10 cellular contexts compared by ENCODE assay signal in the genomic region with DNA sequence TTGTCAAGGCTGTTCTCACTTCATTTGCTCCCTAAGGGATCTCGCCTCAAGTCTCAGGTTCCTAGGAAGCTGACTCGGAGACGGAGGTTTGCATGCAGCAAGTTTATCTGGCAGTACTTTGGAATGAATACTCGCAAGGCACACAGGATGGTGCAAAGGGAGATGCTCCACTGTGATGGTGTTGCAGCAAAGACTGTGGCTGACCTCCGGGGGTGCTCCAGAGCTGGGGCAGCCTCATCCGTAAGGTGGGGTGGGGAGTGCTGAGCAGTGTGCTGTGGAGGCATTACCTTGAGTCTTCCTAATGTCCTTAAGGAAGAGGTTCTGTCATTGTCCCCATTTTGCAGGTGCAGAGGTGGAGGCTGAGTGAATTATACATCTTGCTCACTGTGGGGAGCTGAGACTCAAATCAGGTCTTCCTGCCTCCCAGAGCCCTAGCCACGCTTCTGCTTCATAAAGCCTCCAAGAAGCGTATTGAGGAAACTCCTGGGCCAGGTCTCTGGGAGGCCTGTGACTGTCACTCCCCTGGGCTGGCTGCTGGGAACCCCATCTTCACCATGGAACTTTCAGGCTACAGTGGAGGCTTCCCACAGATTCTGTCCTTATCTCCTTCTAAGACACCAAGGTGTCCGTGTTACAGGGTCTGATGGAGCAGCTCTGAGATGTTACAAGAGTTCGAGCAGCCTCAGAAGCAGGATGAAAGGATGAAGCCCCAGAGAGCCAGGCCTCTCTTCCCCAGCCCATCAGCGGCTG. TPM values are rescaled to one million over a fixed set of nuclear protein-coding genes. Genes with fewer than 3 reads are reported as not detected.
DNase-seq lines count a peak whose midpoint lies in the region; ATAC-seq and TF ChIP-seq lines count a peak whose summit lies in the region.
"Had no signal": no experiment of that assay in that cellular context is flagged by ENCODE, and none has a peak within 500 bp of the region (broad histone marks: within the 10 kb centered on the region; RNA-seq: fewer than 3 reads in every experiment).

No MANE protein-coding gene starts in this region.

- no peak overlapping the region for H2BK5ac ChIP-seq in mesendoderm (ENCODE audit: low read length)

- H3K23ac ChIP-seq in mesendoderm (ENCODE audit: low read length): no peak overlapping the region

- H2BK15ac ChIP-seq in mesendoderm (replicated peaks; ENCODE audit: low read depth): no peak overlapping the region

- no peak overlapping the region for H3K4me3 ChIP-seq in BJ (ENCODE audit: low read depth, low read length)
- H3K4me3 ChIP-seq in astrocyte of the spinal cord (ENCODE audit: low read depth, low read length): no peak overlapping the region
- H3K4me3 ChIP-seq in mesendoderm (ENCODE audit: low read length): no peak overlapping the region
- H3K4me3 ChIP-seq in gastroesophageal sphincter: no peak overlapping the region
- no peak overlapping the region for H3K4me3 ChIP-seq in upper lobe of left lung

- H2AK5ac ChIP-seq in mesendoderm (ENCODE audit: low read length): no peak overlapping the region

- peaks cover 8% of the 10 kb centered on the region for H3K27me3 ChIP-seq in BJ (ENCODE audit: control insufficient read depth, insufficient read depth, low read length)
- no peaks in the 10 kb centered on the region for H3K27me3 ChIP-seq in mesendoderm (ENCODE audit: insufficient read depth, low read length, poor library complexity)
- peaks cover 6% of the 10 kb centered on the region for H3K27me3 ChIP-seq in gastroesophageal sphincter
- no peaks in the 10 kb centered on the region for H3K27me3 ChIP-seq in upper lobe of left lung

- ATAC-seq in gastroesophageal sphincter: no peak
- ATAC-seq in upper lobe of left lung (ENCODE audit: low FRiP score in 2 of 2): no peak

- in situ Hi-C loops in astrocyte of the spinal cord (cut with HindIII; ENCODE audit: low sequenced_read_pairs): no loop called here

- H3K9me3 ChIP-seq in gastroesophageal sphincter (no peaks in the 10 kb centered on the region), upper lobe of left lung (no peaks in the 10 kb centered on the region)

- DNase-seq in BJ (ENCODE audit: low read depth): no peak
- DNase-seq in astrocyte of the spinal cord (ENCODE audit: low read depth, low spot score): no peak
- DNase-seq in mesendoderm: peak; percentile 40
- no peak for DNase-seq in upper lobe of left lung
- DNase-seq in NCI-H1694 (lab: John Stamatoyannopoulos, UW): no peak
- DNase-seq: cerebellar nuclear complex; stimulated activated CD4-positive, alpha-beta T cell treated with anti-CD3 and anti-CD28 coated beads, Interleukin-12 subunit alpha, Interleukin-12 subunit beta, amount 100 ng/mL, for 4 hours; T-helper 1 cell had no signal

- TF ChIP-seq EP300 in gastroesophageal sphincter (IDR thresholded peaks at IDR 0.05) (no peak), upper lobe of left lung (IDR thresholded peaks at IDR 0.05) (no peak)

- TF ChIP-seq CTCF in BJ (IDR thresholded peaks at IDR 0.05; ENCODE audit: insufficient read depth, low read depth, low read length): peak; percentile 16; the same call in 1 of the 2 replicates
- TF ChIP-seq CTCF in GM12874 (IDR thresholded peaks at IDR 0.05; ENCODE audit: insufficient read depth, low read depth, low read length): peak; percentile 7; the same call in 1 of the 2 replicates
- peak; percentile 31 for TF ChIP-seq CTCF in astrocyte of the spinal cord (IDR thresholded peaks at IDR 0.05; ENCODE audit: low read depth, low read length)
- TF ChIP-seq CTCF in gastroesophageal sphincter (IDR thresholded peaks at IDR 0.05): no peak
- no peak for TF ChIP-seq CTCF in upper lobe of left lung (IDR thresholded peaks at IDR 0.05)

- CTCF ChIA-PET in BJ (lab: Yijun Ruan, JAX): interaction anchor here (1.3 to 2.9 kb wide), 3 partner anchors 10 to 48 kb away, joined by 3 to 20 read pairs (median 13); no protein-coding TSS in a partner anchor

- H3K18ac ChIP-seq in mesendoderm (ENCODE audit: low read length): no peak overlapping the region

- TF ChIP-seq POLR2A in gastroesophageal sphincter (IDR thresholded peaks at IDR 0.05): no peak
- TF ChIP-seq POLR2A in upper lobe of left lung (IDR thresholded peaks at IDR 0.05): no peak

- H3K27ac ChIP-seq in mesendoderm (ENCODE audit: low read depth, low read length) (no peak overlapping the region), gastroesophageal sphincter (no peak overlapping the region), upper lobe of left lung (no peak overlapping the region)

- H3K4me2 ChIP-seq in mesendoderm (ENCODE audit: low read length): no peak overlapping the region

- H3K56ac ChIP-seq in mesendoderm (ENCODE audit: low read length): no peak overlapping the region

- no peak overlapping the region for H2BK120ac ChIP-seq in mesendoderm (ENCODE audit: low read depth, low read length)

- POLR2A ChIA-PET in BJ (lab: Charles Lee): no interaction called here

- H3K9ac ChIP-seq in mesendoderm (ENCODE audit: low read length): no peak overlapping the region

- no CpG with 5 or more reads among the region's 11 CpGs for WGBS in mesendoderm (ENCODE audit: extremely low coverage, insufficient coverage, low lambda C conversion rate)
- 86 to 100% methylated on average over 1 to 7 of the region's 11 CpGs for WGBS in gastroesophageal sphincter (ENCODE audit: low coverage in 1 of 2), 2 donors
- 84 to 87% methylated on average over 8 to 11 of the region's 11 CpGs for WGBS in upper lobe of left lung, 2 donors

- no peak overlapping the region for H4K5ac ChIP-seq in mesendoderm (ENCODE audit: low read length)

- H4K8ac ChIP-seq in mesendoderm (ENCODE audit: low read depth, low read length): no peak overlapping the region

- H3K4ac ChIP-seq in mesendoderm (ENCODE audit: low read depth, low read length): no peak overlapping the region

- H3K36me3 ChIP-seq in BJ (ENCODE audit: control insufficient read depth, insufficient read depth, low read length) (no peaks in the 10 kb centered on the region), mesendoderm (ENCODE audit: control insufficient read depth, insufficient read depth, low read length) (no peaks in the 10 kb centered on the region), gastroesophageal sphincter (no peaks in the 10 kb centered on the region), upper lobe of left lung (no peaks in the 10 kb centered on the region)

- H3K4me1 ChIP-seq in mesendoderm (ENCODE audit: control insufficient read depth, low read depth, low read length): no peaks in the 10 kb centered on the region
- peaks cover 0 to 12% (median 0%) of the 10 kb centered on the region in 3 donors for H3K4me1 ChIP-seq in gastroesophageal sphincter
- no peaks in the 10 kb centered on the region for H3K4me1 ChIP-seq in upper lobe of left lung

- no peaks in the 10 kb centered on the region for H3K79me1 ChIP-seq in mesendoderm (ENCODE audit: low read length)

- H3K79me2 ChIP-seq in mesendoderm (ENCODE audit: control insufficient read depth, insufficient read depth, low read length): no peaks in the 10 kb centered on the region

RNA-seq across cellular contexts. Expression of a gene that starts 39.5 kb away (rescaled TPM):
- 1.4 and 1.7 TPM in 2 replicates for polyA plus RNA-seq in BJ (2011; rRNA removed)
- 0.67 and 2.4 TPM in 2 replicates for polyA minus RNA-seq in BJ (2011; rRNA and poly(A)+ RNA removed)
- polyA plus RNA-seq in mesendoderm (2013, experiment 1 of 2): 1.5 TPM
- 1.5 TPM for polyA plus RNA-seq in mesendoderm (2013, experiment 2 of 2)
- total RNA-seq in gastroesophageal sphincter (10 to 100 TPM in 1 of 4 donors, 1 to 10 TPM in 3; 3.7 to 16.2 (median 6.7) TPM), upper lobe of left lung (1 to 10 TPM in 3 of 6 donors, under 1 TPM in 3; under 0.01 to 8.4 (median 1.3) TPM)

Comparison
In these comparisons a context has a peak if more than half of its experiments do, and no peak if none do; other contexts are left out.
1. CTCF ChIP-seq: peak in BJ (single experiment), GM12874 (single experiment) and astrocyte of the spinal cord (single experiment); none in gastroesophageal sphincter (0 of 4) and upper lobe of left lung (0 of 6).